ENCODE assay signal across 17 cellular contexts in genomic region chr10:49138361-49138891, GRCh38. TPM values are rescaled to one million over a fixed set of nuclear protein-coding genes. Genes with fewer than 3 reads are reported as not detected.
A peak's percentile ranks its signal among the peaks of the same experiment; 100 is the strongest.
DNase-seq lines count a peak whose midpoint lies in the region; ATAC-seq and TF ChIP-seq lines count a peak whose summit lies in the region.
"Had no signal": no experiment of that assay in that cellular context is flagged by ENCODE, and none has a peak within 500 bp of the region (broad histone marks: within the 10 kb centered on the region; RNA-seq: fewer than 3 reads in every experiment).

No MANE protein-coding gene starts in this region.

- peaks cover 24% of the 10 kb centered on the region for H3K4me1 Mint-ChIP-seq in endodermal cell

- H3K9me3 Mint-ChIP-seq in endodermal cell, result peaks cover 2% of the 10 kb centered on the region
- H3K9me3 Mint-ChIP-seq: central memory CD8-positive, alpha-beta T cell had no signal

- H3K4me3 ChIP-seq in Peyer's patch, result no peak overlapping the region
- H3K4me3 ChIP-seq in tibial nerve, result no peak overlapping the region
- H3K4me3 ChIP-seq in endodermal cell (ENCODE audit: low read length), result no peak overlapping the region
- H3K4me3 ChIP-seq: esophagus squamous epithelium had no signal

- TF ChIP-seq CTCF in Peyer's patch (IDR thresholded peaks at IDR 0.05) (no peak), tibial nerve (IDR thresholded peaks at IDR 0.05) (no peak), endodermal cell (conservative IDR thresholded peaks at IDR 0.05) (no peak)

- H3K27ac ChIP-seq in Peyer's patch (peak overlapping the region in 3 of 4 donors; percentile 37 to 53 (median 45)), tibial nerve (no peak overlapping the region), endodermal cell (ENCODE audit: low read depth, low read length) (no peak overlapping the region)

- H3K27me3 ChIP-seq in Peyer's patch, result no peaks in the 10 kb centered on the region
- no peaks in the 10 kb centered on the region for H3K27me3 ChIP-seq in tibial nerve
- H3K27me3 ChIP-seq in endodermal cell (ENCODE audit: control insufficient read depth, insufficient read depth, low read length, poor library complexity, severe bottlenecking), result no peaks in the 10 kb centered on the region
- H3K27me3 ChIP-seq: esophagus squamous epithelium had no signal

- DNase-seq in AG20443 (ENCODE audit: low spot score), result peak; percentile 88
- no peak for DNase-seq in Peyer's patch
- DNase-seq in glomerular visceral epithelial cell (ENCODE audit: extremely low spot score), result peak; percentile 23
- DNase-seq in sciatic nerve (ENCODE audit: low spot score), result no peak
- DNase-seq in tibial nerve (ENCODE audit: low spot score in 2 of 2), result no peak
- no peak for DNase-seq in NCI-H82 treated with DMSO at 0.1 percent for 48 hours (lab: John Stamatoyannopoulos, UW; ENCODE audit: unreplicated experiment)
- no peak for DNase-seq in endodermal cell
- DNase-seq: activated CD4-positive, alpha-beta T cell treated with anti-CD3 and anti-CD28 coated beads for 4 hours; activated gamma-delta T cell; esophagus squamous epithelium; natural killer cell; NCI-H2081 treated with DMSO at 0.1 percent for 48 hours; stimulated activated CD4-positive, alpha-beta T cell treated with anti-CD3 and anti-CD28 coated beads, Interleukin-12 subunit alpha, Interleukin-12 subunit beta, amount 100 ng/mL, for 4 hours had no signal

- TF ChIP-seq EP300 in tibial nerve (IDR thresholded peaks at IDR 0.05), result no peak

- H3K36me3 ChIP-seq in Peyer's patch, result no peaks in the 10 kb centered on the region
- no peaks in the 10 kb centered on the region for H3K36me3 ChIP-seq in tibial nerve
- H3K36me3 ChIP-seq in endodermal cell (ENCODE audit: control insufficient read depth, insufficient read depth, low read length), result no peaks in the 10 kb centered on the region
- H3K36me3 ChIP-seq: esophagus squamous epithelium had no signal

- peaks cover 6% of the 10 kb centered on the region for H3K27me3 Mint-ChIP-seq in endodermal cell (ENCODE audit: insufficient read depth)

- H3K27ac Mint-ChIP-seq in endodermal cell, result no peak overlapping the region
- H3K27ac Mint-ChIP-seq: natural killer cell had no signal

- H3K9me3 ChIP-seq in Peyer's patch, result no peaks in the 10 kb centered on the region
- no peaks in the 10 kb centered on the region for H3K9me3 ChIP-seq in tibial nerve
- no peaks in the 10 kb centered on the region for H3K9me3 ChIP-seq in endodermal cell (ENCODE audit: control insufficient read depth, low read length)
- H3K9me3 ChIP-seq: esophagus squamous epithelium had no signal

- no peak overlapping the region for H3K4me3 Mint-ChIP-seq in endodermal cell
- H3K4me3 Mint-ChIP-seq: central memory CD8-positive, alpha-beta T cell; natural killer cell had no signal

- TF ChIP-seq POLR2A in Peyer's patch (IDR thresholded peaks at IDR 0.05) (no peak), tibial nerve (IDR thresholded peaks at IDR 0.05) (no peak)

- intact Hi-C loops in sciatic nerve (cut with DNase I), result no loop called here

- no peak overlapping the region for H3K9ac ChIP-seq in endodermal cell (ENCODE audit: extremely low read depth, low read length, poor library complexity, severe bottlenecking)

- peaks cover 0 to 3% (median 0%) of the 10 kb centered on the region in 4 donors for H3K4me1 ChIP-seq in Peyer's patch
- peaks cover 0 to 26% (median 8%) of the 10 kb centered on the region in 4 donors for H3K4me1 ChIP-seq in tibial nerve
- no peaks in the 10 kb centered on the region for H3K4me1 ChIP-seq in endodermal cell (ENCODE audit: control insufficient read depth, insufficient read depth, low read length)

- ATAC-seq in sciatic nerve, result peak; percentile 61
- ATAC-seq in HG02642 (IDR thresholded peaks at IDR 0.05; ENCODE audit: poor library complexity, unreplicated experiment), result no peak
- ATAC-seq: natural killer cell had no signal

- H3K36me3 Mint-ChIP-seq in endodermal cell (ENCODE audit: low read depth), result no peaks in the 10 kb centered on the region
- H3K36me3 Mint-ChIP-seq: natural killer cell had no signal

- 78 to 81% methylated on average over 7 of the region's 7 CpGs for WGBS in tibial nerve, 2 donors
- 92 to 93% methylated on average over 5 to 7 of the region's 7 CpGs for WGBS in endodermal cell (ENCODE audit: insufficient coverage in 1 of 2, insufficient read length in 1 of 2), 2 experiments

RNA-seq across cellular contexts. Expression of gene FAM170B, which starts 4.6 kb away (rescaled TPM):
- total RNA-seq in Peyer's patch, result not detected
- not detected for total RNA-seq in sciatic nerve
- total RNA-seq in tibial nerve, result under 1 TPM in 1 of 4 donors, not detected in 3; 0.63 TPM
- not detected for total RNA-seq in endodermal cell
- not detected for polyA plus RNA-seq in endodermal cell (2013, experiment 1 of 2)
- polyA plus RNA-seq in endodermal cell (2013, experiment 2 of 2), result not detected
- total RNA-seq: esophagus squamous epithelium; G401; natural killer cell; T-helper 1 cell treated with Interleukin-12 subunit alpha and Interleukin-12 subunit beta and Interleukin-4 antibody, amounts not matched to agents 30 ng/mL and 1 ng/mL, for 36 hours had no signal

RNA-seq across cellular contexts. Expression of gene VSTM4, which starts 23.1 kb away (rescaled TPM):
- total RNA-seq in Peyer's patch (1 to 10 TPM; 1.7 to 4.7 (median 3.8) TPM), sciatic nerve (16.4 TPM), tibial nerve (10 to 100 TPM in 3 of 4 donors, 1 to 10 TPM in 1; 9.8 to 18.2 (median 12.8) TPM), endodermal cell (under 1 TPM; 0.51 to 0.77 TPM)
- polyA plus RNA-seq in endodermal cell (2013, experiment 1 of 2), result 1.4 TPM
- 1.1 TPM for polyA plus RNA-seq in endodermal cell (2013, experiment 2 of 2)
- total RNA-seq: G401 had no signal

RNA-seq across cellular contexts. Expression of gene TMEM273, which starts 49.8 kb away (rescaled TPM):
- total RNA-seq in Peyer's patch (10 to 100 TPM in 2 of 4 donors, 1 to 10 TPM in 2; 2.7 to 16.2 (median 10.2) TPM), sciatic nerve (35.1 TPM), tibial nerve (10 to 100 TPM; 18.6 to 37.9 (median 28.8) TPM), endodermal cell (not detected)
- not detected for polyA plus RNA-seq in endodermal cell (2013, experiment 1 of 2)
- polyA plus RNA-seq in endodermal cell (2013, experiment 2 of 2), result not detected
- total RNA-seq: G401 had no signal

Comparison
In these comparisons a context has a peak if more than half of its experiments do, and no peak if none do; other contexts are left out.
1. DNase-seq: peak in AG20443 (single experiment) and glomerular visceral epithelial cell (single experiment); none in Peyer's patch (0 of 3), sciatic nerve (single experiment), tibial nerve (0 of 2), NCI-H82 treated with DMSO at 0.1 percent for 48 hours (single experiment) and endodermal cell (single experiment).
2. H3K27ac ChIP-seq: peak in Peyer's patch (3 of 4); none in tibial nerve (0 of 4) and endodermal cell (single experiment).